In genomic region chr6:90136176-90136575, GRCh38 we compare ENCODE assay signal across 2 cellular contexts.
TF ChIP-seq lines count a peak whose summit lies in the region.

No MANE protein-coding gene starts in this region.

TF ChIP-seq in SK-N-SH, 30 proteins besides CTCF, POLR2A, EP300 and RAD21 (continued from another document):
- TF ChIP-seq, protein P1, sequence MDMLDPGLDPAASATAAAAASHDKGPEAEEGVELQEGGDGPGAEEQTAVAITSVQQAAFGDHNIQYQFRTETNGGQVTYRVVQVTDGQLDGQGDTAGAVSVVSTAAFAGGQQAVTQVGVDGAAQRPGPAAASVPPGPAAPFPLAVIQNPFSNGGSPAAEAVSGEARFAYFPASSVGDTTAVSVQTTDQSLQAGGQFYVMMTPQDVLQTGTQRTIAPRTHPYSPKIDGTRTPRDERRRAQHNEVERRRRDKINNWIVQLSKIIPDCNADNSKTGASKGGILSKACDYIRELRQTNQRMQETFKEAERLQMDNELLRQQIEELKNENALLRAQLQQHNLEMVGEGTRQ (IDR thresholded peaks at IDR 0.05; ENCODE audit: borderline replicate concordance, low read depth, low read length): no peak
- TF ChIP-seq NRF1 (IDR thresholded peaks at IDR 0.05; ENCODE audit: low read depth, low read length) (no peak), PBX3 (IDR thresholded peaks at IDR 0.05) (no peak), POLR2AphosphoS5 (IDR thresholded peaks at IDR 0.05; ENCODE audit: low read depth, low read length) (no peak)

TF ChIP-seq in SK-N-SH treated with all-trans-retinoic acid at 6 μM for 48 hours, 23 proteins besides CTCF, POLR2A, EP300 and RAD21 (continued from another document):
- TF ChIP-seq, protein P2, sequence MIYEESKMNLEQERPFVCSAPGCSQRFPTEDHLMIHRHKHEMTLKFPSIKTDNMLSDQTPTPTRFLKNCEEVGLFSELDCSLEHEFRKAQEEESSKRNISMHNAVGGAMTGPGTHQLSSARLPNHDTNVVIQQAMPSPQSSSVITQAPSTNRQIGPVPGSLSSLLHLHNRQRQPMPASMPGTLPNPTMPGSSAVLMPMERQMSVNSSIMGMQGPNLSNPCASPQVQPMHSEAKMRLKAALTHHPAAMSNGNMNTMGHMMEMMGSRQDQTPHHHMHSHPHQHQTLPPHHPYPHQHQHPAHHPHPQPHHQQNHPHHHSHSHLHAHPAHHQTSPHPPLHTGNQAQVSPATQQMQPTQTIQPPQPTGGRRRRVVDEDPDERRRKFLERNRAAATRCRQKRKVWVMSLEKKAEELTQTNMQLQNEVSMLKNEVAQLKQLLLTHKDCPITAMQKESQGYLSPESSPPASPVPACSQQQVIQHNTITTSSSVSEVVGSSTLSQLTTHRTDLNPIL (CRISPR knock-in tag; IDR thresholded peaks at IDR 0.05; ENCODE audit: low read depth): no peak
- TF ChIP-seq GLIS3 (CRISPR knock-in tag; IDR thresholded peaks at IDR 0.05): no peak
